1 cellular context compared by ENCODE assay signal in the genomic region with DNA sequence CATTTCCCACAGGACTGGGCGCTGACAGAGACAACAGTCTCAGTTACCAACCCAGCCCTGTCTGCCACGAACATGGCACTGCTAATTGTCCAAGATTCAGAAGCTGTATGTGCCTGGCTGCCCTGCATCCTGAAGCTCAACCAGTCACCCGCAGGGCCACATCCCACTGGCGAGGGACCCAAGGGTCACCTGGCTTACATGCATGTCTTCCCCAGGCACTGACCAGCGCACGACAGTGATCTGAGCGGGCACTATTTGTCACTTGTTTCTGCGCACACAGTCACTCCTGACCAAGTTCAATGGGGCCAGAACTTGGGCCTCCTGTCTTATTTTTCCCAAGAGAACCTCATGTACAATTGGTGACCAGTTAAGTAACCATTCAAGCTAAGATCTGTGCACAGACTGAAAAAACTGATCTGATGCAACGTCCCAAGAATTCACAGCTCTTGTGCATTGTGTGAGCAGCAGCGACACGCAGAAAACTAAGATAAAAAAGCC.
TF ChIP-seq lines count a peak whose summit lies in the region.

No MANE protein-coding gene starts in this region.

TF ChIP-seq in HepG2, 621 proteins besides CTCF, POLR2A, EP300 and RAD21 (continued from another document):
- TF ChIP-seq CEBPG (CRISPR knock-in tag; IDR thresholded peaks at IDR 0.05), result peak; percentile 62; the same call in 1 of the 2 replicates
- TF ChIP-seq ZNF329 (CRISPR knock-in tag; IDR thresholded peaks at IDR 0.05; ENCODE audit: low read depth), result no peak
- no peak for TF ChIP-seq MZF1 (CRISPR knock-in tag; IDR thresholded peaks at IDR 0.05; ENCODE audit: borderline replicate concordance)
- TF ChIP-seq SOX6 (IDR thresholded peaks at IDR 0.05), result no peak
- TF ChIP-seq SOX6 (CRISPR knock-in tag; IDR thresholded peaks at IDR 0.05), result 0 out of 2 replicates have a peak, but pooled peaks have one; percentile 12
- no peak for TF ChIP-seq ZBTB44 (CRISPR knock-in tag; IDR thresholded peaks at IDR 0.05)
- no peak for TF ChIP-seq BHLHE40 (IDR thresholded peaks at IDR 0.05; ENCODE audit: low read length)
- TF ChIP-seq MLX (CRISPR knock-in tag; IDR thresholded peaks at IDR 0.05), result no peak
- 0 out of 2 replicates have a peak, but pooled peaks have one; percentile 34 for TF ChIP-seq ZNF292 (CRISPR knock-in tag; IDR thresholded peaks at IDR 0.05; ENCODE audit: borderline replicate concordance, low read depth)
- TF ChIP-seq ZKSCAN1 (IDR thresholded peaks at IDR 0.05; ENCODE audit: low read length), result no peak
- TF ChIP-seq FOXO1 (CRISPR knock-in tag; IDR thresholded peaks at IDR 0.05), result 0 out of 2 replicates have a peak, but pooled peaks have one; percentile 12
- TF ChIP-seq, protein P1, sequence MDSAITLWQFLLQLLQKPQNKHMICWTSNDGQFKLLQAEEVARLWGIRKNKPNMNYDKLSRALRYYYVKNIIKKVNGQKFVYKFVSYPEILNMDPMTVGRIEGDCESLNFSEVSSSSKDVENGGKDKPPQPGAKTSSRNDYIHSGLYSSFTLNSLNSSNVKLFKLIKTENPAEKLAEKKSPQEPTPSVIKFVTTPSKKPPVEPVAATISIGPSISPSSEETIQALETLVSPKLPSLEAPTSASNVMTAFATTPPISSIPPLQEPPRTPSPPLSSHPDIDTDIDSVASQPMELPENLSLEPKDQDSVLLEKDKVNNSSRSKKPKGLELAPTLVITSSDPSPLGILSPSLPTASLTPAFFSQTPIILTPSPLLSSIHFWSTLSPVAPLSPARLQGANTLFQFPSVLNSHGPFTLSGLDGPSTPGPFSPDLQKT (CRISPR knock-in tag; IDR thresholded peaks at IDR 0.05; ENCODE audit: borderline replicate concordance), result no peak
- TF ChIP-seq CEBPB (IDR thresholded peaks at IDR 0.05; ENCODE audit: borderline replicate concordance, low read depth, low read length), result 0 out of 2 replicates have a peak, but pooled peaks have one; percentile 17
- no peak for TF ChIP-seq KAT2B (IDR thresholded peaks at IDR 0.05; ENCODE audit: borderline replicate concordance, low read depth, low read length)
- peak; percentile 20; the same call in 1 of the 2 replicates for TF ChIP-seq ZNF768 (CRISPR knock-in tag; IDR thresholded peaks at IDR 0.05)
- TF ChIP-seq ZFY (CRISPR knock-in tag; IDR thresholded peaks at IDR 0.05), result peak; percentile 22; the same call in 1 of the 2 replicates
- TF ChIP-seq RXRA (CRISPR knock-in tag; IDR thresholded peaks at IDR 0.05), result 0 out of 2 replicates have a peak, but pooled peaks have one; percentile 43
- no peak for TF ChIP-seq MTA1 (CRISPR knock-in tag; IDR thresholded peaks at IDR 0.05; ENCODE audit: borderline replicate concordance)
- TF ChIP-seq RARA (CRISPR knock-in tag; IDR thresholded peaks at IDR 0.05), result peak; percentile 17; the same call in 1 of the 2 replicates
- TF ChIP-seq RBM22 (optimal IDR thresholded peaks at IDR 0.05; ENCODE audit: low read length), result peak; percentile 91
- no peak for TF ChIP-seq ZNF841 (CRISPR knock-in tag; IDR thresholded peaks at IDR 0.05; ENCODE audit: borderline replicate concordance)
- TF ChIP-seq RCOR2 (CRISPR knock-in tag; IDR thresholded peaks at IDR 0.05), result no peak
- 0 out of 2 replicates have a peak, but pooled peaks have one; percentile 17 for TF ChIP-seq ZBTB33 (CRISPR knock-in tag; IDR thresholded peaks at IDR 0.05)
- 0 out of 2 replicates have a peak, but pooled peaks have one; percentile 52 for TF ChIP-seq NFAT5 (CRISPR knock-in tag; IDR thresholded peaks at IDR 0.05)
- no peak; the same call in 1 of the 2 replicates for TF ChIP-seq E2F2 (CRISPR knock-in tag; IDR thresholded peaks at IDR 0.05; ENCODE audit: borderline replicate concordance)
- TF ChIP-seq DNMT3B (CRISPR knock-in tag; conservative IDR thresholded peaks at IDR 0.05), result no peak
- TF ChIP-seq ZBTB38 (CRISPR knock-in tag; IDR thresholded peaks at IDR 0.05), result peak; percentile 84
- TF ChIP-seq RFX5 (IDR thresholded peaks at IDR 0.05; ENCODE audit: low read depth, low read length), result peak; percentile 58
- TF ChIP-seq ZNF891 (CRISPR knock-in tag; IDR thresholded peaks at IDR 0.05), result peak; percentile 72; the same call in 1 of the 2 replicates
- TF ChIP-seq BORCS8-MEF2B (CRISPR knock-in tag; IDR thresholded peaks at IDR 0.05), result no peak
- no peak for TF ChIP-seq ZNF550 (CRISPR knock-in tag; IDR thresholded peaks at IDR 0.05; ENCODE audit: borderline replicate concordance)
- TF ChIP-seq ATF4 (CRISPR knock-in tag; IDR thresholded peaks at IDR 0.05), result peak in 1 of 2 experiments; percentile 79; a peak in 2 of 4 replicates
- no peak for TF ChIP-seq ZBTB7A (CRISPR knock-in tag; IDR thresholded peaks at IDR 0.05)
- TF ChIP-seq GATAD2A (CRISPR knock-in tag; IDR thresholded peaks at IDR 0.05), result peak; percentile 34; the same call in 1 of the 2 replicates
- TF ChIP-seq HOXA3 (CRISPR knock-in tag; IDR thresholded peaks at IDR 0.05), result peak; percentile 47; the same call in 1 of the 2 replicates
- TF ChIP-seq ZSCAN22 (CRISPR knock-in tag; IDR thresholded peaks at IDR 0.05), result no peak
- no peak for TF ChIP-seq ZNF33A (CRISPR knock-in tag; IDR thresholded peaks at IDR 0.05; ENCODE audit: borderline replicate concordance)
- TF ChIP-seq KMT2A (CRISPR knock-in tag; IDR thresholded peaks at IDR 0.05), result 0 out of 2 replicates have a peak, but pooled peaks have one; percentile 17
- 0 out of 2 replicates have a peak, but pooled peaks have one; percentile 3 for TF ChIP-seq ZNF274 (CRISPR knock-in tag; IDR thresholded peaks at IDR 0.05)
- TF ChIP-seq SALL1 (CRISPR knock-in tag; IDR thresholded peaks at IDR 0.05), result peak; percentile 18; the same call in 1 of the 2 replicates
- TF ChIP-seq ZNF562 (CRISPR knock-in tag; IDR thresholded peaks at IDR 0.05; ENCODE audit: borderline replicate concordance), result no peak
- peak; percentile 41; the same call in 1 of the 2 replicates for TF ChIP-seq NFKB2 (CRISPR knock-in tag; IDR thresholded peaks at IDR 0.05; ENCODE audit: borderline replicate concordance)
